18 cellular contexts compared by ENCODE assay signal in genomic region chr14:31964490-31964889, GRCh38.
"Had no signal": no experiment of that assay in that cellular context is flagged by ENCODE, and none has a peak within 500 bp of the region (broad histone marks: within the 10 kb centered on the region; RNA-seq: fewer than 3 reads in every experiment).

No MANE protein-coding gene starts in this region.

- DNase-seq: kidney; left colon; left lung; lower lobe of right lung; mammary epithelial cell; mesenchymal stem cell; naive thymus-derived CD8-positive, alpha-beta T cell; nephron progenitor cell; stimulated activated CD4-positive, alpha-beta T cell treated with anti-CD3 and anti-CD28 coated beads, Interleukin-4, amount 100 ng/mL, for 24 hours; stimulated activated naive CD4-positive, alpha-beta T cell had no signal

- H3K27me3 ChIP-seq: left lung, ovary, right atrium auricular region, suprapubic skin, tibial nerve, uterus had no signal

- H3K4me3 ChIP-seq: left lung, lower lobe of right lung, ovary, right atrium auricular region, skin epidermis, suprapubic skin, tibial nerve, uterus had no signal

- H3K4me1 ChIP-seq: left lung had no signal

- H3K9me3 ChIP-seq: left lung, lower lobe of right lung, ovary, right atrium auricular region, suprapubic skin, tibial nerve, uterus had no signal

- H3K36me3 ChIP-seq: left lung, lower lobe of right lung, ovary, right atrium auricular region, suprapubic skin, tibial nerve, uterus had no signal

- H3K27ac ChIP-seq: left lung, lower lobe of right lung, right atrium auricular region, skin epidermis, suprapubic skin, uterus had no signal

- FAIRE-seq: islet of Langerhans, kidney had no signal

- ATAC-seq: left colon; left lung; lower lobe of right lung; naive thymus-derived CD8-positive, alpha-beta T cell; stimulated activated effector memory CD8-positive, alpha-beta T cell treated with anti-CD3 and anti-CD28 coated beads, Interleukin-12 subunit alpha, Interleukin-12 subunit beta, amount 100 ng/mL, for 72 hours had no signal
